In genomic region chr19:49927526-49928264, GRCh38 we compare ENCODE assay signal across 9 cellular contexts. TPM values are rescaled to one million over a fixed set of nuclear protein-coding genes. Genes with fewer than 3 reads are reported as not detected.
DNase-seq lines count a peak whose midpoint lies in the region; ATAC-seq and TF ChIP-seq lines count a peak whose summit lies in the region.
"Had no signal": no experiment of that assay in that cellular context is flagged by ENCODE, and none has a peak within 500 bp of the region (broad histone marks: within the 10 kb centered on the region; RNA-seq: fewer than 3 reads in every experiment).

No MANE protein-coding gene starts in this region.

- H3K27ac ChIP-seq in OCI-LY1 (ENCODE audit: low read depth, low read length, poor library complexity, severe bottlenecking) (peak overlapping the region; percentile 99), endodermal cell (ENCODE audit: low read depth, low read length) (no peak overlapping the region)

- no peaks in the 10 kb centered on the region for H3K9me3 Mint-ChIP-seq in endodermal cell
- no peaks in the 10 kb centered on the region for H3K9me3 Mint-ChIP-seq in osteocyte (ENCODE audit: unreplicated experiment)

- H3K9ac ChIP-seq in OCI-LY1 (ENCODE audit: low read length) (peak overlapping the region; percentile 98), endodermal cell (ENCODE audit: extremely low read depth, low read length, poor library complexity, severe bottlenecking) (no peak overlapping the region)

- ATAC-seq in HG02852 (IDR thresholded peaks at IDR 0.05; ENCODE audit: unreplicated experiment): no peak

- peaks cover 79% of the 10 kb centered on the region for H3K4me1 ChIP-seq in OCI-LY1 (ENCODE audit: insufficient read depth, low read length, severe bottlenecking)
- H3K4me1 ChIP-seq in endodermal cell (ENCODE audit: control insufficient read depth, insufficient read depth, low read length): peaks cover 7% of the 10 kb centered on the region

- H3K36me3 ChIP-seq in OCI-LY1 (ENCODE audit: insufficient read depth, low read length): peaks cover 69% of the 10 kb centered on the region
- H3K36me3 ChIP-seq in endodermal cell (ENCODE audit: control insufficient read depth, insufficient read depth, low read length): peaks cover 70% of the 10 kb centered on the region

- TF ChIP-seq CTCF in GM12864 (IDR thresholded peaks at IDR 0.05; ENCODE audit: low read depth, low read length, missing control alignments): no peak
- no peak for TF ChIP-seq CTCF in OCI-LY1 (IDR thresholded peaks at IDR 0.05; ENCODE audit: low read length)
- no peak for TF ChIP-seq CTCF in endodermal cell (conservative IDR thresholded peaks at IDR 0.05)
- no peak for TF ChIP-seq CTCF in osteocyte (IDR thresholded peaks at IDR 0.05)

- no peak overlapping the region for H2AFZ ChIP-seq in OCI-LY1 (ENCODE audit: low read length)

- DNase-seq in GM12864 (ENCODE audit: low read depth) (no peak), endodermal cell (no peak), osteocyte (ENCODE audit: extremely low spot score, unreplicated experiment) (no peak), foreskin melanocyte (no peak), medulla oblongata (ENCODE audit: extremely low spot score) (no peak), DMS79 (lab: John Stamatoyannopoulos, UW) (no peak)

- H3K9me2 ChIP-seq in OCI-LY1 (ENCODE audit: low read depth, low read length): no peaks in the 10 kb centered on the region

- H3K36me3 Mint-ChIP-seq in endodermal cell (ENCODE audit: low read depth) (peaks cover 59% of the 10 kb centered on the region), osteocyte (ENCODE audit: unreplicated experiment) (peaks cover 22% of the 10 kb centered on the region)

- no peaks in the 10 kb centered on the region for H3K9me3 ChIP-seq in OCI-LY1 (ENCODE audit: low read length)
- H3K9me3 ChIP-seq in endodermal cell (ENCODE audit: control insufficient read depth, low read length): no peaks in the 10 kb centered on the region

- peaks cover 10% of the 10 kb centered on the region for H3K4me1 Mint-ChIP-seq in endodermal cell
- H3K4me1 Mint-ChIP-seq in osteocyte (ENCODE audit: unreplicated experiment): peaks cover 29% of the 10 kb centered on the region

- H3K27me3 Mint-ChIP-seq in endodermal cell (ENCODE audit: insufficient read depth) (no peaks in the 10 kb centered on the region), osteocyte (ENCODE audit: unreplicated experiment) (no peaks in the 10 kb centered on the region)

- no peak overlapping the region for H3K27ac Mint-ChIP-seq in endodermal cell
- H3K27ac Mint-ChIP-seq in osteocyte (ENCODE audit: unreplicated experiment): peak overlapping the region; percentile 98

- H3K79me2 ChIP-seq in OCI-LY1 (ENCODE audit: insufficient read depth, low read length): peaks cover 26% of the 10 kb centered on the region

- H3K4me2 ChIP-seq in OCI-LY1 (ENCODE audit: low read length): peak overlapping the region; percentile 71

- H4K20me1 ChIP-seq in OCI-LY1 (ENCODE audit: insufficient read depth, low read length): no peaks in the 10 kb centered on the region

- 95 to 96% methylated on average over 12 to 14 of the region's 14 CpGs for WGBS in endodermal cell (ENCODE audit: insufficient coverage in 1 of 2, insufficient read length in 1 of 2), 2 experiments

- H3K27me3 ChIP-seq in OCI-LY1 (ENCODE audit: insufficient read depth, low read length): no peaks in the 10 kb centered on the region
- no peaks in the 10 kb centered on the region for H3K27me3 ChIP-seq in endodermal cell (ENCODE audit: control insufficient read depth, insufficient read depth, low read length, poor library complexity, severe bottlenecking)

- H3K4me3 ChIP-seq in GM12864 (ENCODE audit: low read depth, low read length) (peak overlapping the region; percentile 63), OCI-LY1 (ENCODE audit: low read depth, low read length, poor library complexity, severe bottlenecking) (peak overlapping the region; percentile 89), endodermal cell (ENCODE audit: low read length) (peak overlapping the region; percentile 100)

- H3F3A ChIP-seq in OCI-LY1 (ENCODE audit: insufficient read depth, low read length): 0 out of 2 replicates have a peak, but pooled peaks cover 3% of the 10 kb centered on the region

- H3K4me3 Mint-ChIP-seq in endodermal cell (peak overlapping the region; percentile 83), osteocyte (ENCODE audit: unreplicated experiment) (peak overlapping the region; percentile 99)

RNA-seq across cellular contexts. Expression of gene ATF5, which starts 1.3 kb away (rescaled TPM):
- 10 to 100 TPM in 1 of 2 donors, 1 to 10 TPM in 1; 7.4 to 12.0 TPM for total RNA-seq in endodermal cell
- 11.8 TPM for polyA plus RNA-seq in endodermal cell (2013, experiment 1 of 2)
- polyA plus RNA-seq in endodermal cell (2013, experiment 2 of 2): 9.1 TPM
- 20.1 and 22.0 TPM in 2 replicates for total RNA-seq in osteocyte

RNA-seq across cellular contexts. Expression of gene NUP62, which starts 1.6 kb away (rescaled TPM):
- total RNA-seq in endodermal cell (10 to 100 TPM; 84.9 to 96.4 TPM), osteocyte (57.7 and 65.1 TPM in 2 replicates)
- polyA plus RNA-seq in endodermal cell (2013, experiment 1 of 2): 80.0 TPM
- 78.3 TPM for polyA plus RNA-seq in endodermal cell (2013, experiment 2 of 2)

RNA-seq across cellular contexts. Expression of gene IL4I1, which starts 31.0 kb away (rescaled TPM):
- total RNA-seq in endodermal cell (under 1 TPM in 1 of 2 donors, not detected in 1; 0.97 TPM), osteocyte (0.55 TPM in 1 of 2 replicates, not detected in the other)
- 0.68 TPM for polyA plus RNA-seq in endodermal cell (2013, experiment 1 of 2)
- polyA plus RNA-seq in endodermal cell (2013, experiment 2 of 2): 0.95 TPM

RNA-seq across cellular contexts. Expression of gene SIGLEC11, which starts 33.3 kb away (rescaled TPM):
- total RNA-seq in endodermal cell: not detected
- polyA plus RNA-seq in endodermal cell (2013, experiment 1 of 2): not detected
- polyA plus RNA-seq in endodermal cell (2013, experiment 2 of 2): not detected
- total RNA-seq in osteocyte: not detected in 2 replicates
- total RNA-seq: T-helper 1 cell treated with Interleukin-12 subunit alpha and Interleukin-12 subunit beta and Interleukin-4 antibody, amounts not matched to agents 30 ng/mL and 1 ng/mL, for 36 hours had no signal

RNA-seq across cellular contexts. Expression of gene TBC1D17, which starts 50.2 kb away (rescaled TPM):
- 10 to 100 TPM; 40.7 to 47.3 TPM for total RNA-seq in endodermal cell
- polyA plus RNA-seq in endodermal cell (2013, experiment 1 of 2): 35.5 TPM
- 29.4 TPM for polyA plus RNA-seq in endodermal cell (2013, experiment 2 of 2)
- total RNA-seq in osteocyte: 69.2 and 71.9 TPM in 2 replicates
